ENCODE assay signal across 19 cellular contexts in genomic region chr12:2616763-2617162, GRCh38.
"Had no signal": no experiment of that assay in that cellular context is flagged by ENCODE, and none has a peak within 500 bp of the region (broad histone marks: within the 10 kb centered on the region; RNA-seq: fewer than 3 reads in every experiment).

No MANE protein-coding gene starts in this region.

- H3K27ac ChIP-seq: gastrocnemius medialis, psoas muscle had no signal

- DNase-seq: activated B cell treated with CpG ODN at 0.5 μM for 24 hours; activated CD4-positive, alpha-beta memory T cell treated with anti-CD3 and anti-CD28 coated beads, Interleukin-2, amount 10 ng/mL, durations not matched to agents 7 days and 5 days; activated CD4-positive, alpha-beta T cell treated with anti-CD3 and anti-CD28 coated beads for 48 hours; activated naive CD4-positive, alpha-beta T cell treated with anti-CD3 and anti-CD28 coated beads for 36 hours; activated T-cell treated with anti-CD3 and anti-CD28 coated beads, Interleukin-2, amount 50 U/mL, for 24 hours; gastrocnemius medialis; hippocampal formation; islet precursor cell; left colon; mammary epithelial cell; naive B cell; psoas muscle; stimulated activated CD4-positive, alpha-beta T cell treated with anti-CD3 and anti-CD28 coated beads, Interleukin-4, amount 100 ng/mL, for 1 hour; stimulated activated naive CD8-positive, alpha-beta T cell treated with anti-CD3 and anti-CD28 coated beads, Interleukin-15, amount 100 ng/mL, for 72 hours; SW 1271; T-helper 2 cell; trophoblast cell had no signal

- H3K9me3 ChIP-seq: gastrocnemius medialis, psoas muscle had no signal

- H3K4me2 ChIP-seq: smooth muscle cell had no signal

- ATAC-seq: gastrocnemius medialis; left colon; psoas muscle; stimulated activated naive CD8-positive, alpha-beta T cell treated with anti-CD3 and anti-CD28 coated beads, Interleukin-15, amount 100 ng/mL, for 72 hours had no signal

- H3K4me3 ChIP-seq: coronary artery, gastrocnemius medialis, psoas muscle, smooth muscle cell had no signal

- H3K4me1 ChIP-seq: gastrocnemius medialis, psoas muscle had no signal

- H3K36me3 ChIP-seq: gastrocnemius medialis had no signal
